24 cellular contexts compared by ENCODE assay signal in genomic region chr11:112826026-112826425, GRCh38.
"Had no signal": no experiment of that assay in that cellular context is flagged by ENCODE, and none has a peak within 500 bp of the region (broad histone marks: within the 10 kb centered on the region; RNA-seq: fewer than 3 reads in every experiment).

No MANE protein-coding gene starts in this region.

- H3K36me3 Mint-ChIP-seq: activated CD8-positive, alpha-beta memory T cell treated with anti-CD3 and anti-CD28 coated beads, Interleukin-2, amount 10 ng/mL, durations not matched to agents 7 days and 5 days; activated naive CD4-positive, alpha-beta T cell treated with anti-CD3 and anti-CD28 coated beads, Interleukin-2, amount 50 U/mL, for 24 hours had no signal

- ATAC-seq: activated CD8-positive, alpha-beta memory T cell treated with anti-CD3 and anti-CD28 coated beads, Interleukin-2, amount 10 ng/mL, durations not matched to agents 7 days and 5 days; body of pancreas; T-helper 17 cell had no signal

- H3K4me1 ChIP-seq: ascending aorta, body of pancreas had no signal

- H3K27ac ChIP-seq: ascending aorta, body of pancreas had no signal

- H3K4me3 ChIP-seq: ascending aorta, body of pancreas had no signal

- H3K9me3 ChIP-seq: ascending aorta, body of pancreas had no signal

- H3K27me3 Mint-ChIP-seq: activated B cell treated with CpG ODN at 0.5 μM for 24 hours had no signal

- H3K4me1 Mint-ChIP-seq: activated B cell treated with CpG ODN at 0.5 μM for 24 hours; activated CD4-positive, alpha-beta T cell treated with anti-CD3 and anti-CD28 coated beads, Interleukin-2, amount 10 ng/mL, durations not matched to agents 24 days and 14 days; activated CD8-positive, alpha-beta memory T cell treated with anti-CD3 and anti-CD28 coated beads, Interleukin-2, amount 10 ng/mL, durations not matched to agents 7 days and 5 days; activated naive CD4-positive, alpha-beta T cell treated with anti-CD3 and anti-CD28 coated beads, Interleukin-2, amount 50 U/mL, for 24 hours; T-helper 17 cell had no signal

- DNase-seq: activated B cell treated with CpG ODN at 0.5 μM for 24 hours; activated CD4-positive, alpha-beta T cell treated with anti-CD3 and anti-CD28 coated beads for 1 hour; activated CD4-positive, alpha-beta T cell treated with anti-CD3 and anti-CD28 coated beads, Interleukin-2, amount 10 ng/mL, durations not matched to agents 24 days and 14 days; activated CD4-positive, alpha-beta T cell treated with anti-CD3 and anti-CD28 coated beads, Interleukin-2, amount 50 U/mL, for 48 hours; activated CD8-positive, alpha-beta memory T cell treated with anti-CD3 and anti-CD28 coated beads, Interleukin-2, amount 10 ng/mL, durations not matched to agents 7 days and 5 days; activated effector memory CD4-positive, alpha-beta T cell treated with Interleukin-2 at 50 U/mL for 16 hours; activated naive CD4-positive, alpha-beta T cell; activated T-cell treated with anti-CD3 and anti-CD28 coated beads, Interleukin-2, amount 50 U/mL, for 24 hours; body of pancreas; central memory CD4-positive, alpha-beta T cell; KG1; NCI-H1048; NCI-H1417; NCI-H1930; NCI-H2107; NCI-H226; NCI-H69; NK-92 treated with Interleukin-12 subunit alpha and Interleukin-12 subunit beta, amount 100 ng/mL, for 24 hours; SHP77; T-helper 17 cell; T-helper 9 cell had no signal

- H3K4me3 Mint-ChIP-seq: activated B cell treated with CpG ODN at 0.5 μM for 24 hours; activated CD4-positive, alpha-beta T cell treated with anti-CD3 and anti-CD28 coated beads, Interleukin-2, amount 10 ng/mL, durations not matched to agents 24 days and 14 days; activated CD8-positive, alpha-beta memory T cell treated with anti-CD3 and anti-CD28 coated beads, Interleukin-2, amount 10 ng/mL, durations not matched to agents 7 days and 5 days; activated naive CD4-positive, alpha-beta T cell treated with anti-CD3 and anti-CD28 coated beads, Interleukin-2, amount 50 U/mL, for 24 hours; activated T-cell treated with anti-CD3 and anti-CD28 coated beads, Interleukin-2, amount 50 U/mL, for 24 hours; activated T-helper 1 cell treated with anti-CD3 and anti-CD28 coated beads, Interleukin-12 subunit alpha, Interleukin-12 subunit beta, Interleukin-2, Interleukin-4 antibody, amounts not matched to agents 30 ng/mL and 10 ng/mL and 1 ng/mL, durations not matched to agents 14 hours and 24 hours and 36 hours; T-helper 17 cell had no signal

- H3K36me3 ChIP-seq: ascending aorta had no signal

- H3K27ac Mint-ChIP-seq: activated B cell treated with CpG ODN at 0.5 μM for 24 hours; activated CD4-positive, alpha-beta T cell treated with anti-CD3 and anti-CD28 coated beads, Interleukin-2, amount 10 ng/mL, durations not matched to agents 24 days and 14 days; activated CD8-positive, alpha-beta memory T cell treated with anti-CD3 and anti-CD28 coated beads, Interleukin-2, amount 10 ng/mL, durations not matched to agents 7 days and 5 days; activated naive CD4-positive, alpha-beta T cell treated with anti-CD3 and anti-CD28 coated beads, Interleukin-2, amount 50 U/mL, for 24 hours; activated T-cell treated with anti-CD3 and anti-CD28 coated beads, Interleukin-2, amount 50 U/mL, for 24 hours; activated T-helper 1 cell treated with anti-CD3 and anti-CD28 coated beads, Interleukin-12 subunit alpha, Interleukin-12 subunit beta, Interleukin-2, Interleukin-4 antibody, amounts not matched to agents 30 ng/mL and 10 ng/mL and 1 ng/mL, durations not matched to agents 14 hours and 24 hours and 36 hours; T-helper 17 cell had no signal

- H3K9me3 Mint-ChIP-seq: activated B cell treated with CpG ODN at 0.5 μM for 24 hours; activated CD4-positive, alpha-beta T cell treated with anti-CD3 and anti-CD28 coated beads, Interleukin-2, amount 10 ng/mL, durations not matched to agents 24 days and 14 days; activated naive CD4-positive, alpha-beta T cell treated with anti-CD3 and anti-CD28 coated beads, Interleukin-2, amount 50 U/mL, for 24 hours; activated T-cell treated with anti-CD3 and anti-CD28 coated beads, Interleukin-2, amount 50 U/mL, for 24 hours; activated T-helper 1 cell treated with anti-CD3 and anti-CD28 coated beads, Interleukin-12 subunit alpha, Interleukin-12 subunit beta, Interleukin-2, Interleukin-4 antibody, amounts not matched to agents 30 ng/mL and 10 ng/mL and 1 ng/mL, durations not matched to agents 14 hours and 24 hours and 36 hours had no signal

- H3K27me3 ChIP-seq: ascending aorta, body of pancreas had no signal
